In genomic region chr2:25340340-25340886, GRCh38 we compare ENCODE assay signal across 8 cellular contexts. TPM values are rescaled to one million over a fixed set of nuclear protein-coding genes. Genes with fewer than 3 reads are reported as not detected.
DNase-seq lines count a peak whose midpoint lies in the region; ATAC-seq, FAIRE-seq and TF ChIP-seq lines count a peak whose summit lies in the region.

No MANE protein-coding gene starts in this region.

- H3K27me3 ChIP-seq in MG63 (no peaks in the 10 kb centered on the region), iPS-15b (ENCODE audit: control insufficient read depth, insufficient read depth, low read length) (peaks cover 9% of the 10 kb centered on the region), small intestine (ENCODE audit: control insufficient read depth in 2 of 2, insufficient read depth in 2 of 2, low read length in 2 of 2) (no peaks in the 10 kb centered on the region)

- no peak for DNase-seq in Calu3
- DNase-seq in MG63, result no peak
- no peak for DNase-seq in small intestine
- DNase-seq in cerebellar nuclear complex (lab: John Stamatoyannopoulos, UW), result no peak

- no peaks in the 10 kb centered on the region for H3K27me3 Mint-ChIP-seq in Calu3 (ENCODE audit: unreplicated experiment)
- no peaks in the 10 kb centered on the region for H3K27me3 Mint-ChIP-seq in activated naive CD8-positive, alpha-beta T cell

- CTCF ChIA-PET in Calu3 (lab: Charles Lee), result no interaction called here

- H3K9me3 ChIP-seq in MG63, result no peaks in the 10 kb centered on the region
- H3K9me3 ChIP-seq in iPS-15b (ENCODE audit: control insufficient read depth, insufficient read depth, low read length), result no peaks in the 10 kb centered on the region
- H3K9me3 ChIP-seq in small intestine (ENCODE audit: control insufficient read depth, low read depth), result no peaks in the 10 kb centered on the region

- BruUV-seq in Calu3 (replicated peaks; lab: Mats Ljungman, UMichigan), result no TSS peak

- no peak overlapping the region for H3K9ac ChIP-seq in iPS-15b (ENCODE audit: low read depth, low read length)

- intact Hi-C loops in Calu3 (cut with micrococcal nuclease; ENCODE audit: unreplicated experiment), result no loop called here

- H3K36me3 ChIP-seq in MG63 (no peaks in the 10 kb centered on the region), iPS-15b (ENCODE audit: control insufficient read depth, insufficient read depth, low read length) (no peaks in the 10 kb centered on the region), small intestine (ENCODE audit: control insufficient read depth in 2 of 2, insufficient read depth in 2 of 2, low read length in 2 of 2) (no peaks in the 10 kb centered on the region)

- H3K27ac Mint-ChIP-seq in Calu3 (ENCODE audit: unreplicated experiment), result no peak overlapping the region
- no peak overlapping the region for H3K27ac Mint-ChIP-seq in activated naive CD8-positive, alpha-beta T cell

- H3K4me1 ChIP-seq in iPS-15b (ENCODE audit: control insufficient read depth, insufficient read depth, low read length) (peaks cover 15% of the 10 kb centered on the region), small intestine (ENCODE audit: control insufficient read depth in 2 of 2, insufficient read depth in 1 of 2, low read depth in 1 of 2, low read length in 1 of 2) (peaks cover 0 to 2% of the 10 kb centered on the region in 2 donors)

- no peak for TF ChIP-seq CTCF in Calu3 (IDR thresholded peaks at IDR 0.05; ENCODE audit: unreplicated experiment)

- H3K4me3 Mint-ChIP-seq in Calu3 (ENCODE audit: low read depth, unreplicated experiment), result peak overlapping the region; percentile 50
- peak overlapping the region; percentile 58 for H3K4me3 Mint-ChIP-seq in activated naive CD8-positive, alpha-beta T cell

- peak overlapping the region; percentile 39 for H3K4me3 ChIP-seq in MG63
- H3K4me3 ChIP-seq in iPS-15b (ENCODE audit: low read depth, low read length), result peak overlapping the region; percentile 52
- peak overlapping the region; percentile 77 to 95 for H3K4me3 ChIP-seq in small intestine (ENCODE audit: low read depth in 1 of 2, low read length in 2 of 2)

- no peaks in the 10 kb centered on the region for H3K4me1 Mint-ChIP-seq in Calu3 (ENCODE audit: low read depth, unreplicated experiment)
- peaks cover 45% of the 10 kb centered on the region for H3K4me1 Mint-ChIP-seq in activated naive CD8-positive, alpha-beta T cell (ENCODE audit: low read depth)

- peaks cover 20% of the 10 kb centered on the region for H3K36me3 Mint-ChIP-seq in Calu3 (ENCODE audit: insufficient read depth, unreplicated experiment)
- H3K36me3 Mint-ChIP-seq in activated naive CD8-positive, alpha-beta T cell, result no peaks in the 10 kb centered on the region

- WGBS in small intestine, 3 donors, result 0 to 3% (median 3%) methylated on average over 22 to 59 of the region's 59 CpGs

- no peaks in the 10 kb centered on the region for H3K9me3 Mint-ChIP-seq in Calu3 (ENCODE audit: low read depth, unreplicated experiment)
- H3K9me3 Mint-ChIP-seq in activated naive CD8-positive, alpha-beta T cell (ENCODE audit: low read depth), result no peaks in the 10 kb centered on the region

- peak overlapping the region in 1 of 2 donors; percentile 42 for H3K27ac ChIP-seq in small intestine (ENCODE audit: low read depth in 1 of 2, low read length in 1 of 2)

- no peak for ATAC-seq in GM21515 (IDR thresholded peaks at IDR 0.05; ENCODE audit: unreplicated experiment)
- no peak for ATAC-seq in GM18502 (IDR thresholded peaks at IDR 0.05; ENCODE audit: poor library complexity, unreplicated experiment)

- FAIRE-seq in small intestine (lab: Jason Lieb, UNC), result no peak

RNA-seq across cellular contexts. Expression of gene DNMT3A, which starts 1.3 kb away (rescaled TPM):
- 32.8 and 35.7 TPM in 2 replicates for total RNA-seq in Calu3 (2022)
- 6.0 and 9.2 TPM in 2 replicates for total RNA-seq in MG63 (2014; rRNA removed; shearing (Covaris generic); ENCODE audit: low replicate concordance)
- 10 to 100 TPM in 1 of 3 donors, 1 to 10 TPM in 2; 3.4 to 14.8 (median 4.6) TPM for polyA plus RNA-seq in small intestine
